1 cellular context compared by ENCODE assay signal in the genomic region with DNA sequence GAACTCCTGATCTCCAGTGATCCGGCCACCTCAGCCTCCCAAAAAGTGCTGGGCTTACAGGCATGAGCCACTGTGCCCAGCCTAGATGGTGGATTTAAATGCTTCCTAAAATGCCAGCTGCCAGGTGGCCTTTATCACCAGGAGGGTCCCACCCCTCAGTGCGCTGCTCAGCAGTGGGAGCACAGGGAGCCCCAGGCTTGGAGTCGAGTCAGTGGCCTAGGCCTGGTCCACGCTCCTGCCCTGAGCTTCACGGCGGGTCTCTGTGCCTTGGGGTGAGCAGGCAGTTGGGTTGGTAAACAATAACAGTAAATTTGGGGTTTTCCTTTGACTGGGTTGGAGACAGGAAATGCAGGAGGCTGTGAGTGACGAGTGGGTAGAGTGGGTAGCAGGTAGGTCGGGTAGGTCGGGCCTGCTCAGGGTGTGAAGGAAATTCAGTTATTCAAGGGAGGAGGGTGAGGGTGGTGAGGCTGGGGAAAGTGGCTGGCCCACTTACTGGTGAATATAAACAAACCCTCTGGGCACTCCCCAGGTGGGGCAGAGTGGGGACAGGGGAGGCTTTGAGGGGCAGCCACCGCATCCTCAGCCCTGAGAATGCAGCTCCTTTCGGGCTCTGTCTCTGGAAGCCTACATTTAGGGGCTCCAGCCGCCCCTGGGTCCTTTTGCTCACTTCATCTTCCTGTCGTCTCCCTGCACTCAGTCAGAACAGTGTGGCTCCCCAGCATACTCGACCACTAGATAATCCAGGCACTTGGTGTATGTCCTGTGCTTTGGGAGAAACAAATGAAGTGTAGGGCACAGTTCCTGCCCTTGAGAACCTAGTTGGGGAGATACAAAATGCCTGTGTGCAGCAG.
TF ChIP-seq lines count a peak whose summit lies in the region.

No MANE protein-coding gene starts in this region.

TF ChIP-seq in K562, 482 proteins besides CTCF, POLR2A, EP300 and RAD21:
- 0 out of 2 replicates have a peak, but pooled peaks have one; percentile 10 for TF ChIP-seq ZNF263 (CRISPR knock-in tag; IDR thresholded peaks at IDR 0.05; ENCODE audit: borderline replicate concordance)
- TF ChIP-seq CHD1 (IDR thresholded peaks at IDR 0.05; ENCODE audit: low read length) = no peak
- peak; percentile 50 for TF ChIP-seq POLR2G (IDR thresholded peaks at IDR 0.05; ENCODE audit: low read depth, low read length)
- TF ChIP-seq POLR2B (IDR thresholded peaks at IDR 0.05; ENCODE audit: low read depth, partially characterized antibody) = peak; percentile 9
TF ChIP-seq in K562: peak in this region for 3.
